Comparison of ENCODE assay signal across 2 cellular contexts in the genomic region with DNA sequence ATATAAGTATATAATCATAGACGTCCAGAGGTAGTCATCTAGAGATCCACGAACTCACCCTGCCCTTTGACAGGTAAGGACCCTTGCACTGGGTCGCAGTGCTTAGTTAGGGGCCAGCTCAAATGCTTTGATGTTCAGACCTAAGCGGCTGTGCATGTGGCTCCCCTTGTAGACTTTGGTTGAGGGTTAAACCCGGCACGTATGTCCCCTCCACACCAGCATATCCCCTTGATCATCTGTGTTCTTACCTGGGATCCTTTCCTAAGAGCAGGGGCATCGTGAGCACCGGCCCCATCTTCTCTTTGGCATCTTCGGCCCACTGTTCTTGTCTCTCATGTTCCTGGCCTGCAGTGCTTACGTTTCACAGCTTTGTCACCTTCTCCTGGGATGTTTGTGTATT.
TF ChIP-seq lines count a peak whose summit lies in the region.

No MANE protein-coding gene starts in this region.

TF ChIP-seq in SK-N-SH, 30 proteins besides CTCF, POLR2A, EP300 and RAD21 (continued from another document):
- TF ChIP-seq FOSL2 (IDR thresholded peaks at IDR 0.05; ENCODE audit: borderline replicate concordance, low read depth): no peak

TF ChIP-seq in SK-N-SH treated with all-trans-retinoic acid at 6 μM for 48 hours, 23 proteins besides CTCF, POLR2A, EP300 and RAD21 (continued from another document):
- TF ChIP-seq ESRRG (CRISPR knock-in tag; IDR thresholded peaks at IDR 0.05) (no peak), TCF4 (CRISPR knock-in tag; IDR thresholded peaks at IDR 0.05; ENCODE audit: borderline replicate concordance) (no peak), GLIS3 (CRISPR knock-in tag; IDR thresholded peaks at IDR 0.05) (no peak), ZFP30 (CRISPR knock-in tag; IDR thresholded peaks at IDR 0.05) (no peak), ZNF70 (CRISPR knock-in tag; IDR thresholded peaks at IDR 0.05) (no peak), BACH2 (CRISPR knock-in tag; IDR thresholded peaks at IDR 0.05; ENCODE audit: borderline replicate concordance) (no peak), ZNF565 (CRISPR knock-in tag; conservative IDR thresholded peaks at IDR 0.05; ENCODE audit: low read depth) (no peak), ARNTL (CRISPR knock-in tag; IDR thresholded peaks at IDR 0.05; ENCODE audit: borderline replicate concordance, low read depth) (no peak), CSDC2 (CRISPR knock-in tag; IDR thresholded peaks at IDR 0.05) (no peak), ZNF8 (CRISPR knock-in tag; IDR thresholded peaks at IDR 0.05) (no peak)
- TF ChIP-seq, protein P1, sequence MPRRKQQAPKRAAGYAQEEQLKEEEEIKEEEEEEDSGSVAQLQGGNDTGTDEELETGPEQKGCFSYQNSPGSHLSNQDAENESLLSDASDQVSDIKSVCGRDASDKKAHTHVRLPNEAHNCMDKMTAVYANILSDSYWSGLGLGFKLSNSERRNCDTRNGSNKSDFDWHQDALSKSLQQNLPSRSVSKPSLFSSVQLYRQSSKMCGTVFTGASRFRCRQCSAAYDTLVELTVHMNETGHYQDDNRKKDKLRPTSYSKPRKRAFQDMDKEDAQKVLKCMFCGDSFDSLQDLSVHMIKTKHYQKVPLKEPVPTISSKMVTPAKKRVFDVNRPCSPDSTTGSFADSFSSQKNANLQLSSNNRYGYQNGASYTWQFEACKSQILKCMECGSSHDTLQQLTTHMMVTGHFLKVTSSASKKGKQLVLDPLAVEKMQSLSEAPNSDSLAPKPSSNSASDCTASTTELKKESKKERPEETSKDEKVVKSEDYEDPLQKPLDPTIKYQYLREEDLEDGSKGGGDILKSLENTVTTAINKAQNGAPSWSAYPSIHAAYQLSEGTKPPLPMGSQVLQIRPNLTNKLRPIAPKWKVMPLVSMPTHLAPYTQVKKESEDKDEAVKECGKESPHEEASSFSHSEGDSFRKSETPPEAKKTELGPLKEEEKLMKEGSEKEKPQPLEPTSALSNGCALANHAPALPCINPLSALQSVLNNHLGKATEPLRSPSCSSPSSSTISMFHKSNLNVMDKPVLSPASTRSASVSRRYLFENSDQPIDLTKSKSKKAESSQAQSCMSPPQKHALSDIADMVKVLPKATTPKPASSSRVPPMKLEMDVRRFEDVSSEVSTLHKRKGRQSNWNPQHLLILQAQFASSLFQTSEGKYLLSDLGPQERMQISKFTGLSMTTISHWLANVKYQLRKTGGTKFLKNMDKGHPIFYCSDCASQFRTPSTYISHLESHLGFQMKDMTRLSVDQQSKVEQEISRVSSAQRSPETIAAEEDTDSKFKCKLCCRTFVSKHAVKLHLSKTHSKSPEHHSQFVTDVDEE (CRISPR knock-in tag; IDR thresholded peaks at IDR 0.05): no peak
- TF ChIP-seq, protein P2, sequence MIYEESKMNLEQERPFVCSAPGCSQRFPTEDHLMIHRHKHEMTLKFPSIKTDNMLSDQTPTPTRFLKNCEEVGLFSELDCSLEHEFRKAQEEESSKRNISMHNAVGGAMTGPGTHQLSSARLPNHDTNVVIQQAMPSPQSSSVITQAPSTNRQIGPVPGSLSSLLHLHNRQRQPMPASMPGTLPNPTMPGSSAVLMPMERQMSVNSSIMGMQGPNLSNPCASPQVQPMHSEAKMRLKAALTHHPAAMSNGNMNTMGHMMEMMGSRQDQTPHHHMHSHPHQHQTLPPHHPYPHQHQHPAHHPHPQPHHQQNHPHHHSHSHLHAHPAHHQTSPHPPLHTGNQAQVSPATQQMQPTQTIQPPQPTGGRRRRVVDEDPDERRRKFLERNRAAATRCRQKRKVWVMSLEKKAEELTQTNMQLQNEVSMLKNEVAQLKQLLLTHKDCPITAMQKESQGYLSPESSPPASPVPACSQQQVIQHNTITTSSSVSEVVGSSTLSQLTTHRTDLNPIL (CRISPR knock-in tag; IDR thresholded peaks at IDR 0.05; ENCODE audit: low read depth): no peak
- TF ChIP-seq, protein P3, sequence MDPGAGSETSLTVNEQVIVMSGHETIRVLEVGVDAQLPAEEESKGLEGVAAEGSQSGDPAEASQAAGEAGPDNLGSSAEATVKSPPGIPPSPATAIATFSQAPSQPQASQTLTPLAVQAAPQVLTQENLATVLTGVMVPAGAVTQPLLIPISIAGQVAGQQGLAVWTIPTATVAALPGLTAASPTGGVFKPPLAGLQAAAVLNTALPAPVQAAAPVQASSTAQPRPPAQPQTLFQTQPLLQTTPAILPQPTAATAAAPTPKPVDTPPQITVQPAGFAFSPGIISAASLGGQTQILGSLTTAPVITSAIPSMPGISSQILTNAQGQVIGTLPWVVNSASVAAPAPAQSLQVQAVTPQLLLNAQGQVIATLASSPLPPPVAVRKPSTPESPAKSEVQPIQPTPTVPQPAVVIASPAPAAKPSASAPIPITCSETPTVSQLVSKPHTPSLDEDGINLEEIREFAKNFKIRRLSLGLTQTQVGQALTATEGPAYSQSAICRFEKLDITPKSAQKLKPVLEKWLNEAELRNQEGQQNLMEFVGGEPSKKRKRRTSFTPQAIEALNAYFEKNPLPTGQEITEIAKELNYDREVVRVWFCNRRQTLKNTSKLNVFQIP (CRISPR knock-in tag; IDR thresholded peaks at IDR 0.05; ENCODE audit: borderline replicate concordance, low read depth): no peak
